27 cellular contexts compared by ENCODE assay signal in genomic region chr1:27353629-27354028, GRCh38. TPM values are rescaled to one million over a fixed set of nuclear protein-coding genes. Genes with fewer than 3 reads are reported as not detected.
DNase-seq lines count a peak whose midpoint lies in the region; ATAC-seq, FAIRE-seq and TF ChIP-seq lines count a peak whose summit lies in the region.
"Had no signal": no experiment of that assay in that cellular context is flagged by ENCODE, and none has a peak within 500 bp of the region (broad histone marks: within the 10 kb centered on the region; RNA-seq: fewer than 3 reads in every experiment).

No MANE protein-coding gene starts in this region.

- peak overlapping the region in 1 of 2 experiments; percentile 56; a peak in 2 of 4 replicates for H3K9ac ChIP-seq in K562 (ENCODE audit: insufficient read depth in 1 of 2, low read depth in 2 of 2, low read length in 2 of 2)
- H3K9ac ChIP-seq: KMS-11 had no signal

- FAIRE-seq in K562 (lab: Jason Lieb, UNC), result no peak
- FAIRE-seq: A204.1, G401.6, GM12892, H1 had no signal

- H3K27me3 Mint-ChIP-seq in activated naive CD4-positive, alpha-beta T cell treated with anti-CD3 and anti-CD28 coated beads, Interleukin-2, amount 50 U/mL, for 24 hours, result no peaks in the 10 kb centered on the region
- no peaks in the 10 kb centered on the region for H3K27me3 Mint-ChIP-seq in CD4-positive, alpha-beta memory T cell

- H3K27ac Mint-ChIP-seq in activated naive CD4-positive, alpha-beta T cell treated with anti-CD3 and anti-CD28 coated beads, Interleukin-2, amount 50 U/mL, for 24 hours, result peak overlapping the region; percentile 41
- H3K27ac Mint-ChIP-seq in activated naive CD4-positive, alpha-beta T cell treated with anti-CD3 and anti-CD28 coated beads, Interleukin-2, amount 50 U/mL, for 72 hours, result peak overlapping the region in 1 of 2 donors; percentile 2
- H3K27ac Mint-ChIP-seq in CD4-positive, alpha-beta memory T cell, result peak overlapping the region in 5 of 7 donors; percentile 28 to 77 (median 51)

- in situ Hi-C loops in K562 (cut with MboI), result no loop called here

- TF ChIP-seq EP300 in K562 (IDR thresholded peaks at IDR 0.05; ENCODE audit: low read length), result no peak

- H4K20me1 ChIP-seq in K562 (replicated peaks; ENCODE audit: control insufficient read depth, insufficient read depth, low read length) (0 out of 2 replicates have a peak, but pooled peaks cover under 1% of the 10 kb centered on the region), osteoblast (ENCODE audit: insufficient read depth, low read length) (no peaks in the 10 kb centered on the region)

- POLR2A ChIA-PET in CD4-positive, alpha-beta memory T cell (lab: Charles Lee; ENCODE audit: partially characterized antibody), result interaction anchor here (2.4 to 15.5 kb wide), 2 partner anchors 10 to 12 kb away, joined by 11 to 202 read pairs; partner anchors contain the start of genes MAP3K6 and SYTL1
- POLR2A ChIA-PET in K562 (lab: Yijun Ruan, JAX), result interaction anchor here (0.6 to 4.4 kb wide), 9 partner anchors 10 to 54 kb away, joined by 3 to 19 read pairs (median 3); partner anchors contain the start of genes MAP3K6 and SYTL1

- no peaks in the 10 kb centered on the region for H3K36me3 Mint-ChIP-seq in activated naive CD4-positive, alpha-beta T cell treated with anti-CD3 and anti-CD28 coated beads, Interleukin-2, amount 50 U/mL, for 24 hours
- H3K36me3 Mint-ChIP-seq in activated naive CD4-positive, alpha-beta T cell treated with anti-CD3 and anti-CD28 coated beads, Interleukin-2, amount 50 U/mL, for 72 hours, result no peaks in the 10 kb centered on the region
- H3K36me3 Mint-ChIP-seq in CD4-positive, alpha-beta memory T cell, result peaks cover 0 to 14% of the 10 kb centered on the region in 2 donors

- no peak overlapping the region for H3K4me3 ChIP-seq in CD4-positive, alpha-beta memory T cell (ENCODE audit: low read length in 2 of 2)
- H3K4me3 ChIP-seq in K562 (no peak overlapping the region), osteoblast (ENCODE audit: insufficient read depth, low read length) (no peak overlapping the region)
- H3K4me3 ChIP-seq: Peyer's patch, SJSA1 had no signal

- no peaks in the 10 kb centered on the region for H3K9me3 Mint-ChIP-seq in activated naive CD4-positive, alpha-beta T cell treated with anti-CD3 and anti-CD28 coated beads, Interleukin-2, amount 50 U/mL, for 24 hours
- H3K9me3 Mint-ChIP-seq in activated naive CD4-positive, alpha-beta T cell treated with anti-CD3 and anti-CD28 coated beads, Interleukin-2, amount 50 U/mL, for 72 hours, result no peaks in the 10 kb centered on the region
- no peaks in the 10 kb centered on the region for H3K9me3 Mint-ChIP-seq in CD4-positive, alpha-beta memory T cell

- peaks cover 10% of the 10 kb centered on the region for H3K36me3 ChIP-seq in CD4-positive, alpha-beta memory T cell (ENCODE audit: insufficient read depth, low read length)
- H3K36me3 ChIP-seq in K562 (ENCODE audit: control insufficient read depth, insufficient read depth, low read length), result peaks cover 12% of the 10 kb centered on the region; the same call in 2 of the 3 replicates
- H3K36me3 ChIP-seq in osteoblast (ENCODE audit: insufficient read depth, low read length), result peaks cover 20% of the 10 kb centered on the region

- no peak for ATAC-seq in activated naive CD4-positive, alpha-beta T cell treated with anti-CD3 and anti-CD28 coated beads, Interleukin-2, amount 50 U/mL, for 72 hours
- no peak for ATAC-seq in K562
- ATAC-seq: HCT116 had no signal

- no peak overlapping the region for H3K27ac ChIP-seq in CD4-positive, alpha-beta memory T cell (ENCODE audit: low read depth, low read length)
- H3K27ac ChIP-seq in K562 (ENCODE audit: extremely low read depth, low read depth, low read length) (no peak overlapping the region), osteoblast (ENCODE audit: low read depth, low read length) (no peak overlapping the region)
- H3K27ac ChIP-seq: KMS-11, Peyer's patch, SJSA1 had no signal

- TF ChIP-seq RAD21 in K562 (CRISPR knock-in tag; conservative IDR thresholded peaks at IDR 0.05 in 1 of 2, IDR thresholded peaks at IDR 0.05 in 1 of 2), result no peak

- intact Hi-C loops in CD4-positive, alpha-beta memory T cell (cut with micrococcal nuclease), result no loop called here
- intact Hi-C loops in K562 (cut with micrococcal nuclease), result no loop called here

- H3K4me2 ChIP-seq in K562 (ENCODE audit: insufficient read depth, low read length) (no peak overlapping the region), osteoblast (ENCODE audit: insufficient read depth, low read length) (no peak overlapping the region)
- H3K4me2 ChIP-seq: KMS-11 had no signal

- 86% methylated on average over 3 of the region's 3 CpGs for WGBS in K562 (ENCODE audit: insufficient coverage, low coverage, missing lambda C conversion rate)

- no peaks in the 10 kb centered on the region for H3K27me3 ChIP-seq in CD4-positive, alpha-beta memory T cell (ENCODE audit: insufficient read depth, low read length)
- H3K27me3 ChIP-seq in K562 (ENCODE audit: control insufficient read depth in 2 of 2, insufficient read depth in 2 of 2, low read length in 2 of 2) (no peaks in the 10 kb centered on the region), osteoblast (ENCODE audit: insufficient read depth, low read length) (no peaks in the 10 kb centered on the region)
- H3K27me3 ChIP-seq: Peyer's patch, SJSA1 had no signal

- TF ChIP-seq POLR2A in K562 (conservative IDR thresholded peaks at IDR 0.05), result no peak

- TF ChIP-seq CTCF in K562 (IDR thresholded peaks at IDR 0.05 in 2 of 3, conservative IDR thresholded peaks at IDR 0.05 in 1 of 3; ENCODE audit: insufficient read depth in 2 of 3, low read depth in 1 of 3, low read length in 3 of 3), result no peak
- no peak for TF ChIP-seq CTCF in osteoblast (IDR thresholded peaks at IDR 0.05; ENCODE audit: extremely low read depth, low read depth, low read length)

- no peak for DNase-seq in activated naive CD4-positive, alpha-beta T cell treated with anti-CD3 and anti-CD28 coated beads, Interleukin-2, amount 50 U/mL, for 72 hours (ENCODE audit: low spot score in 2 of 2)
- no peak for DNase-seq in CD4-positive, alpha-beta memory T cell
- DNase-seq in K562 (ENCODE audit: extremely low read depth in 1 of 4, low spot score in 3 of 4), result no peak
- peak; percentile 59 for DNase-seq in osteoblast (ENCODE audit: insufficient read length, low spot score, missing footprints)
- DNase-seq in UCSD-AML1 (lab: John Stamatoyannopoulos, UW; ENCODE audit: unreplicated experiment), result no peak
- no peak for DNase-seq in DMS79 (lab: John Stamatoyannopoulos, UW)
- DNase-seq in NK-92 treated with Interleukin-12 subunit alpha and Interleukin-12 subunit beta, amount 100 ng/mL, for 24 hours (lab: John Stamatoyannopoulos, UW), result no peak
- DNase-seq: Calu3, DMS153, MV-4-11, NCI-H1105 treated with DMSO at 0.1 percent for 48 hours, NCI-H2081, NCI-H2171, NCI-H524 treated with DMSO at 0.1 percent for 48 hours, NCI-H82, Peyer's patch had no signal

- BruUV-seq in K562 (replicated peaks; lab: Mats Ljungman, UMichigan), result no TSS peak

- no peak overlapping the region for H3K4me3 Mint-ChIP-seq in activated naive CD4-positive, alpha-beta T cell treated with anti-CD3 and anti-CD28 coated beads, Interleukin-2, amount 50 U/mL, for 24 hours
- no peak overlapping the region for H3K4me3 Mint-ChIP-seq in CD4-positive, alpha-beta memory T cell

- H3K79me2 ChIP-seq in K562 (ENCODE audit: control insufficient read depth, insufficient read depth, low read length) (no peaks in the 10 kb centered on the region), osteoblast (ENCODE audit: insufficient read depth, low read length) (no peaks in the 10 kb centered on the region)

- H3K9me1 ChIP-seq in K562 (ENCODE audit: control insufficient read depth, insufficient read depth, low read length), result no peaks in the 10 kb centered on the region

- CTCF ChIA-PET in CD4-positive, alpha-beta memory T cell (lab: Charles Lee; ENCODE audit: partially characterized antibody), result interaction anchor here (0.7 to 9.0 kb wide), 7 partner anchors 11 to 57 kb away, joined by 4 to 105 read pairs (median 23); partner anchors contain the start of genes MAP3K6 and SYTL1
- CTCF ChIA-PET in K562 (lab: Yijun Ruan, JAX; ENCODE audit: low intra/inter-chr PET ratio), result no interaction called here

- no peaks in the 10 kb centered on the region for H3K9me3 ChIP-seq in CD4-positive, alpha-beta memory T cell (ENCODE audit: control insufficient read depth in 1 of 2, low read length in 2 of 2)
- H3K9me3 ChIP-seq in K562 (replicated peaks; ENCODE audit: control insufficient read depth, insufficient read depth, low read depth, low read length) (no peaks in the 10 kb centered on the region), osteoblast (ENCODE audit: low read depth, low read length) (no peaks in the 10 kb centered on the region)
- H3K9me3 ChIP-seq: Peyer's patch, SJSA1 had no signal

- H3K4me1 Mint-ChIP-seq in activated naive CD4-positive, alpha-beta T cell treated with anti-CD3 and anti-CD28 coated beads, Interleukin-2, amount 50 U/mL, for 24 hours, result peaks cover 24% of the 10 kb centered on the region
- H3K4me1 Mint-ChIP-seq in CD4-positive, alpha-beta memory T cell, result peaks cover 6 to 40% (median 23%) of the 10 kb centered on the region in 4 donors

- peaks cover 37% of the 10 kb centered on the region for H3K4me1 ChIP-seq in CD4-positive, alpha-beta memory T cell (ENCODE audit: insufficient read depth, low read length)
- H3K4me1 ChIP-seq in K562 (replicated peaks in 1 of 2; ENCODE audit: control insufficient read depth in 2 of 2, insufficient read depth in 2 of 2, low read length in 2 of 2), result peaks cover 22 to 62% of the 10 kb centered on the region in 2 experiments
- peaks cover 2% of the 10 kb centered on the region for H3K4me1 ChIP-seq in osteoblast (ENCODE audit: insufficient read depth, low read length)

- H2AFZ ChIP-seq in K562 (ENCODE audit: low read depth, low read length) (no peak overlapping the region), osteoblast (ENCODE audit: low read length) (no peak overlapping the region)

RNA-seq across cellular contexts. Expression of gene SYTL1, which starts 11.8 kb away (rescaled TPM):
- total RNA-seq in activated naive CD4-positive, alpha-beta T cell treated with anti-CD3 and anti-CD28 coated beads, Interleukin-2, amount 50 U/mL, for 72 hours, result 10 to 100 TPM; 15.6 to 35.1 TPM
- total RNA-seq in CD4-positive, alpha-beta memory T cell, result 100 to 1,000 TPM; 146 to 158 TPM
- polyA plus RNA-seq in CD4-positive, alpha-beta memory T cell, result 100 to 1,000 TPM in 1 of 2 donors, 10 to 100 TPM in 1; 99.7 to 141 TPM
- total RNA-seq in K562 (2011; cell fraction: chromatin; rRNA removed; ENCODE audit: low replicate concordance), result 18.4 and 69.1 TPM in 2 replicates
- total RNA-seq in K562 (2011; cell fraction: nucleolus; rRNA removed), result 29.5 and 45.5 TPM in 2 replicates
- 21.0 and 26.5 TPM in 2 replicates for total RNA-seq in K562 (2011; cell fraction: nucleoplasm; rRNA removed)
- total RNA-seq in K562 (2014; rRNA removed), result 3.9 and 4.7 TPM in 2 replicates
- 0.55 and 0.57 TPM in 2 replicates for total RNA-seq in K562 (2014; rRNA removed; fragmentation: Illumina TruSeq; extraction: Trizol)
- total RNA-seq in K562 (2015; rRNA removed; fragmentation: Illumina TruSeq; extraction: Trizol), result 1.7 and 2.2 TPM in 2 replicates
- 6.0 and 9.3 TPM in 2 replicates for total RNA-seq in K562 (2021)
- 3.8 and 12.3 TPM in 2 replicates for polyA plus RNA-seq in K562 (2011; rRNA removed)
- polyA plus RNA-seq in K562 (2011; cell fraction: cytosol; rRNA removed), result 8.4 and 14.7 TPM in 2 replicates
- 114 and 120 TPM in 2 replicates for polyA plus RNA-seq in K562 (2011; cell fraction: nucleus; rRNA removed)
- polyA plus RNA-seq in K562 (2012), result 7.0 and 32.0 TPM in 2 replicates
- polyA plus RNA-seq in K562 (2014; fragmentation: Illumina TruSeq; extraction: Trizol), result 0.91 and 1.9 TPM in 2 replicates
- polyA plus RNA-seq in K562 (2014; fragmentation: Nextera tagmentation; extraction: Ambion mirVana), result under 1 TPM; 0.04 to 0.27 TPM
- polyA plus RNA-seq in K562 (2014; rRNA removed), result 5.9 and 8.6 TPM in 2 replicates
- 3.0 and 6.4 TPM in 2 replicates for polyA minus RNA-seq in K562 (2011; rRNA and poly(A)+ RNA removed)
- 4.6 and 14.3 TPM in 2 replicates for polyA minus RNA-seq in K562 (2011; cell fraction: cytosol; rRNA and poly(A)+ RNA removed)
- polyA minus RNA-seq in K562 (2011; cell fraction: nucleus; rRNA and poly(A)+ RNA removed), result 14.7 and 18.1 TPM in 2 replicates
- under 0.01 TPM in 1 of 2 replicates, not detected in the other for total RNA-seq in osteoblast

RNA-seq across cellular contexts. Expression of gene MAP3K6, which starts 13.1 kb away (rescaled TPM):
- total RNA-seq in activated naive CD4-positive, alpha-beta T cell treated with anti-CD3 and anti-CD28 coated beads, Interleukin-2, amount 50 U/mL, for 72 hours, result 10 to 100 TPM in 1 of 2 donors, 1 to 10 TPM in 1; 5.5 to 14.7 TPM
- total RNA-seq in CD4-positive, alpha-beta memory T cell, result 10 to 100 TPM in 1 of 2 experiments, 1 to 10 TPM in 1; 8.8 to 11.7 TPM
- polyA plus RNA-seq in CD4-positive, alpha-beta memory T cell, result 1 to 10 TPM; 4.5 to 8.1 TPM
- total RNA-seq in K562 (2011; cell fraction: chromatin; rRNA removed; ENCODE audit: low replicate concordance), result 22.7 and 88.4 TPM in 2 replicates
- total RNA-seq in K562 (2011; cell fraction: nucleolus; rRNA removed), result 52.5 and 55.4 TPM in 2 replicates
- total RNA-seq in K562 (2011; cell fraction: nucleoplasm; rRNA removed), result 27.7 and 28.5 TPM in 2 replicates
- total RNA-seq in K562 (2014; rRNA removed) (10.1 and 14.7 TPM in 2 replicates), K562 (2014; rRNA removed; fragmentation: Illumina TruSeq; extraction: Trizol) (5.0 and 6.2 TPM in 2 replicates), K562 (2015; rRNA removed; fragmentation: Illumina TruSeq; extraction: Trizol) (7.6 and 9.5 TPM in 2 replicates), K562 (2021) (18.1 and 21.9 TPM in 2 replicates), osteoblast (25.7 and 29.8 TPM in 2 replicates)
- polyA plus RNA-seq in K562 (2011; rRNA removed) (4.7 and 13.2 TPM in 2 replicates), K562 (2014; fragmentation: Illumina TruSeq; extraction: Trizol) (7.0 and 9.0 TPM in 2 replicates), K562 (2014; fragmentation: Nextera tagmentation; extraction: Ambion mirVana) (1 to 10 TPM in 1 of 2 experiments, under 1 TPM in 1; 0.99 to 1.5 TPM), K562 (2014; rRNA removed) (8.2 and 12.9 TPM in 2 replicates)
- polyA plus RNA-seq in K562 (2011; cell fraction: cytosol; rRNA removed), result 5.5 and 6.6 TPM in 2 replicates
- polyA plus RNA-seq in K562 (2011; cell fraction: nucleus; rRNA removed), result 101 and 102 TPM in 2 replicates
- 17.8 and 18.2 TPM in 2 replicates for polyA plus RNA-seq in K562 (2012)
- 3.1 and 4.9 TPM in 2 replicates for polyA minus RNA-seq in K562 (2011; rRNA and poly(A)+ RNA removed)
- 4.8 and 5.1 TPM in 2 replicates for polyA minus RNA-seq in K562 (2011; cell fraction: cytosol; rRNA and poly(A)+ RNA removed)
- polyA minus RNA-seq in K562 (2011; cell fraction: nucleus; rRNA and poly(A)+ RNA removed), result 15.2 and 17.2 TPM in 2 replicates

RNA-seq across cellular contexts. Expression of gene FCN3, which starts 21.0 kb away (rescaled TPM):
- not detected for total RNA-seq in activated naive CD4-positive, alpha-beta T cell treated with anti-CD3 and anti-CD28 coated beads, Interleukin-2, amount 50 U/mL, for 72 hours
- total RNA-seq in CD4-positive, alpha-beta memory T cell, result not detected
- not detected for polyA plus RNA-seq in CD4-positive, alpha-beta memory T cell
- total RNA-seq in K562 (2011; cell fraction: chromatin; rRNA removed; ENCODE audit: low replicate concordance), result not detected in 2 replicates
- not detected in 2 replicates for total RNA-seq in K562 (2011; cell fraction: nucleolus; rRNA removed)
- not detected in 2 replicates for total RNA-seq in K562 (2011; cell fraction: nucleoplasm; rRNA removed)
- not detected in 2 replicates for total RNA-seq in K562 (2014; rRNA removed)
- not detected in 2 replicates for total RNA-seq in K562 (2014; rRNA removed; fragmentation: Illumina TruSeq; extraction: Trizol)
- not detected in 2 replicates for total RNA-seq in K562 (2015; rRNA removed; fragmentation: Illumina TruSeq; extraction: Trizol)
- total RNA-seq in K562 (2021), result 0.31 and 0.49 TPM in 2 replicates
- polyA plus RNA-seq in K562 (2011; rRNA removed), result 0.15 TPM in 1 of 2 replicates, not detected in the other
- 0.06 TPM in 1 of 2 replicates, not detected in the other for polyA plus RNA-seq in K562 (2011; cell fraction: cytosol; rRNA removed)
- polyA plus RNA-seq in K562 (2011; cell fraction: nucleus; rRNA removed), result 0.35 TPM in 1 of 2 replicates, not detected in the other
- polyA plus RNA-seq in K562 (2012), result 0.21 TPM in 1 of 2 replicates, not detected in the other
- not detected in 2 replicates for polyA plus RNA-seq in K562 (2014; fragmentation: Illumina TruSeq; extraction: Trizol)
- polyA plus RNA-seq in K562 (2014; fragmentation: Nextera tagmentation; extraction: Ambion mirVana), result not detected
- polyA plus RNA-seq in K562 (2014; rRNA removed), result not detected in 2 replicates
- not detected in 2 replicates for polyA minus RNA-seq in K562 (2011; rRNA and poly(A)+ RNA removed)
- not detected in 2 replicates for polyA minus RNA-seq in K562 (2011; cell fraction: cytosol; rRNA and poly(A)+ RNA removed)
- not detected in 2 replicates for polyA minus RNA-seq in K562 (2011; cell fraction: nucleus; rRNA and poly(A)+ RNA removed)
- total RNA-seq in osteoblast, result not detected in 2 replicates
- total RNA-seq: Calu3, Daoy, HT1080, OCI-LY7, Peyer's patch, SJSA1 had no signal

RNA-seq across cellular contexts. Expression of gene CD164L2, which starts 29.5 kb away (rescaled TPM):
- total RNA-seq in activated naive CD4-positive, alpha-beta T cell treated with anti-CD3 and anti-CD28 coated beads, Interleukin-2, amount 50 U/mL, for 72 hours, result not detected
- not detected for total RNA-seq in CD4-positive, alpha-beta memory T cell
- polyA plus RNA-seq in CD4-positive, alpha-beta memory T cell, result under 1 TPM in 1 of 2 donors, not detected in 1; 0.22 TPM
- 2.6 and 7.4 TPM in 2 replicates for total RNA-seq in K562 (2011; cell fraction: chromatin; rRNA removed; ENCODE audit: low replicate concordance)
- 5.0 and 5.4 TPM in 2 replicates for total RNA-seq in K562 (2011; cell fraction: nucleolus; rRNA removed)
- total RNA-seq in K562 (2011; cell fraction: nucleoplasm; rRNA removed), result 5.1 and 5.8 TPM in 2 replicates
- total RNA-seq in K562 (2014; rRNA removed) (0.29 and 0.45 TPM in 2 replicates), K562 (2014; rRNA removed; fragmentation: Illumina TruSeq; extraction: Trizol) (0.18 TPM in 1 of 2 replicates, not detected in the other), K562 (2015; rRNA removed; fragmentation: Illumina TruSeq; extraction: Trizol) (0.14 and 0.19 TPM in 2 replicates), K562 (2021) (0.49 and 0.72 TPM in 2 replicates), osteoblast (not detected in 2 replicates)
- polyA plus RNA-seq in K562 (2011; rRNA removed) (0.92 and 2.8 TPM in 2 replicates), K562 (2014; fragmentation: Illumina TruSeq; extraction: Trizol) (0.31 and 0.65 TPM in 2 replicates), K562 (2014; fragmentation: Nextera tagmentation; extraction: Ambion mirVana) (under 1 TPM in 1 of 2 experiments, not detected in 1; 0.08 TPM), K562 (2014; rRNA removed) (0.63 and 0.91 TPM in 2 replicates)
- polyA plus RNA-seq in K562 (2011; cell fraction: cytosol; rRNA removed), result 0.92 and 1.2 TPM in 2 replicates
- 15.3 and 19.6 TPM in 2 replicates for polyA plus RNA-seq in K562 (2011; cell fraction: nucleus; rRNA removed)
- polyA plus RNA-seq in K562 (2012), result 1.2 and 1.7 TPM in 2 replicates
- 0.28 and 0.57 TPM in 2 replicates for polyA minus RNA-seq in K562 (2011; rRNA and poly(A)+ RNA removed)
- not detected in 2 replicates for polyA minus RNA-seq in K562 (2011; cell fraction: cytosol; rRNA and poly(A)+ RNA removed)
- polyA minus RNA-seq in K562 (2011; cell fraction: nucleus; rRNA and poly(A)+ RNA removed), result 1.1 and 2.4 TPM in 2 replicates
- total RNA-seq: Calu3, Daoy, HT1080, OCI-LY7, Peyer's patch, SJSA1 had no signal

RNA-seq across cellular contexts. Expression of gene TMEM222, which starts 31.7 kb away (rescaled TPM):
- 10 to 100 TPM; 26.9 to 29.8 TPM for total RNA-seq in activated naive CD4-positive, alpha-beta T cell treated with anti-CD3 and anti-CD28 coated beads, Interleukin-2, amount 50 U/mL, for 72 hours
- total RNA-seq in CD4-positive, alpha-beta memory T cell, result 10 to 100 TPM; 44.4 to 45.4 TPM
- polyA plus RNA-seq in CD4-positive, alpha-beta memory T cell, result 10 to 100 TPM; 55.4 to 80.9 TPM
- total RNA-seq in K562 (2011; cell fraction: chromatin; rRNA removed; ENCODE audit: low replicate concordance), result 41.9 and 115 TPM in 2 replicates
- 97.1 and 98.7 TPM in 2 replicates for total RNA-seq in K562 (2011; cell fraction: nucleolus; rRNA removed)
- total RNA-seq in K562 (2011; cell fraction: nucleoplasm; rRNA removed), result 77.9 and 90.1 TPM in 2 replicates
- 36.0 and 43.6 TPM in 2 replicates for total RNA-seq in K562 (2014; rRNA removed)
- total RNA-seq in K562 (2014; rRNA removed; fragmentation: Illumina TruSeq; extraction: Trizol), result 10.6 and 15.9 TPM in 2 replicates
- total RNA-seq in K562 (2015; rRNA removed; fragmentation: Illumina TruSeq; extraction: Trizol), result 32.4 and 32.8 TPM in 2 replicates
- 42.5 and 46.9 TPM in 2 replicates for total RNA-seq in K562 (2021)
- polyA plus RNA-seq in K562 (2011; rRNA removed), result 32.2 and 51.8 TPM in 2 replicates
- polyA plus RNA-seq in K562 (2011; cell fraction: cytosol; rRNA removed), result 53.0 and 80.5 TPM in 2 replicates
- polyA plus RNA-seq in K562 (2011; cell fraction: nucleus; rRNA removed), result 111 and 157 TPM in 2 replicates
- 43.9 and 66.2 TPM in 2 replicates for polyA plus RNA-seq in K562 (2012)
- polyA plus RNA-seq in K562 (2014; fragmentation: Illumina TruSeq; extraction: Trizol), result 48.0 and 57.0 TPM in 2 replicates
- polyA plus RNA-seq in K562 (2014; fragmentation: Nextera tagmentation; extraction: Ambion mirVana), result 10 to 100 TPM in 1 of 2 experiments, 1 to 10 TPM in 1; 6.9 to 14.4 TPM
- polyA plus RNA-seq in K562 (2014; rRNA removed), result 42.4 and 43.5 TPM in 2 replicates
- 21.8 and 30.9 TPM in 2 replicates for polyA minus RNA-seq in K562 (2011; rRNA and poly(A)+ RNA removed)
- 26.1 and 32.0 TPM in 2 replicates for polyA minus RNA-seq in K562 (2011; cell fraction: cytosol; rRNA and poly(A)+ RNA removed)
- polyA minus RNA-seq in K562 (2011; cell fraction: nucleus; rRNA and poly(A)+ RNA removed), result 24.6 and 35.5 TPM in 2 replicates
- 23.9 and 30.4 TPM in 2 replicates for total RNA-seq in osteoblast
